In the genomic region with DNA sequence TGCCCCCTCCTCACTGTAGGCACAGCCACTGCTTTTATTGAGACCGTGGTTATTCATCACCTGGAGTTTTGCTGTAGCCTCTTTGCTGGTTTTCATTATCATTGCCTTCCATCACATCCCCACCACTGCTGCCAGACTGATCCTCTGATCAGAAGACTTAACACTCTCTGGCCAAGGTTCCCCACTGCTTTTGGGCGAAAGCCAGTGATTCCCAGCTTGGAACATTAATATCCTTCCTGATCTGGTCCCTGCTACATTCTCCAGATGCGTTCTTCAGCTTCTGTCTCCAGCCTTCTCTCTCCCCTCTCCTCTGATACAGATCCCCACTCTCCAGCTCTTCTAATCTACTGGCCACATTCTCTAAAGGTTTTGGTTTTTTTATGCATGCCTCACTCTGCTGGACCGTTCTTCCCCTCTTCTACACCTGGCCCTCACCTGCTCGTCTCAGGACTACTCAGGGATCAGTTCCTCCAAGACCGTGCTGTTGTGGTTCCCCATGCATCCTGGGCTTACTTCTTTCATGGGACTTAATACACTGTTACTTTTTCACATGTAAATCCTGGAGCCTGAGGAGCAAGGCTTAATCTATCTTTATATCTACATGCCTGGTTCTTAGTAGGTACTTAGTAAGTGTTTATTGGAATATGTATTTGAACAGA, we compare ENCODE assay signal across 26 cellular contexts.
DNase-seq lines count a peak whose midpoint lies in the region; ATAC-seq and TF ChIP-seq lines count a peak whose summit lies in the region.
"Had no signal": no experiment of that assay in that cellular context is flagged by ENCODE, and none has a peak within 500 bp of the region (broad histone marks: within the 10 kb centered on the region; RNA-seq: fewer than 3 reads in every experiment).

No MANE protein-coding gene starts in this region.

- no peak overlapping the region for H3K4me3 ChIP-seq in Loucy (ENCODE audit: low read length, poor library complexity, severe bottlenecking)
- H3K4me3 ChIP-seq: cardiac muscle cell, lower lobe of right lung, smooth muscle cell had no signal

- peaks cover 34% of the 10 kb centered on the region for H3K4me1 Mint-ChIP-seq in stimulated activated naive CD8-positive, alpha-beta T cell treated with anti-CD3 and anti-CD28 coated beads, Interleukin-15, Interleukin-2, amounts not matched to agents 100 ng/mL and 50 ng/mL, for 24 hours (ENCODE audit: low read depth)
- H3K4me1 Mint-ChIP-seq in endothelial cell (ENCODE audit: unreplicated experiment) (peaks cover 45% of the 10 kb centered on the region), mesothelial cell of epicardium (peaks cover 42% of the 10 kb centered on the region)
- peaks cover 35 to 51% of the 10 kb centered on the region in 2 donors for H3K4me1 Mint-ChIP-seq in stimulated activated naive B cell treated with anti-CD40 and anti-IgM and Interleukin-4, amounts not matched to agents 10 μg/mL and 1 μg/mL and 100 μg/mL, for 72 hours

- H4K20me1 ChIP-seq in Loucy (ENCODE audit: insufficient read depth, low read length, poor library complexity, severe bottlenecking): no peaks in the 10 kb centered on the region

- no peaks in the 10 kb centered on the region for H3K36me3 Mint-ChIP-seq in stimulated activated naive CD8-positive, alpha-beta T cell treated with anti-CD3 and anti-CD28 coated beads, Interleukin-15, Interleukin-2, amounts not matched to agents 100 ng/mL and 50 ng/mL, for 24 hours (ENCODE audit: low read depth)
- H3K36me3 Mint-ChIP-seq in endothelial cell (ENCODE audit: low read depth, unreplicated experiment) (no peaks in the 10 kb centered on the region), mesothelial cell of epicardium (no peaks in the 10 kb centered on the region)
- peaks cover 54 to 73% of the 10 kb centered on the region in 2 donors for H3K36me3 Mint-ChIP-seq in stimulated activated naive B cell treated with anti-CD40 and anti-IgM and Interleukin-4, amounts not matched to agents 10 μg/mL and 1 μg/mL and 100 μg/mL, for 72 hours
- H3K36me3 Mint-ChIP-seq: CD8-positive, alpha-beta T cell had no signal

- no peaks in the 10 kb centered on the region for H3K79me2 ChIP-seq in Loucy (ENCODE audit: insufficient read depth, low read length)

- no peaks in the 10 kb centered on the region for H3K9me3 Mint-ChIP-seq in stimulated activated naive CD8-positive, alpha-beta T cell treated with anti-CD3 and anti-CD28 coated beads, Interleukin-15, Interleukin-2, amounts not matched to agents 100 ng/mL and 50 ng/mL, for 24 hours
- H3K9me3 Mint-ChIP-seq in endothelial cell (ENCODE audit: unreplicated experiment) (no peaks in the 10 kb centered on the region), mesothelial cell of epicardium (no peaks in the 10 kb centered on the region)
- no peaks in the 10 kb centered on the region for H3K9me3 Mint-ChIP-seq in stimulated activated naive B cell treated with anti-CD40 and anti-IgM and Interleukin-4, amounts not matched to agents 10 μg/mL and 1 μg/mL and 100 μg/mL, for 72 hours
- H3K9me3 Mint-ChIP-seq: CD8-positive, alpha-beta T cell; HFFc6 had no signal

- no peak overlapping the region for H3K9ac ChIP-seq in Loucy (ENCODE audit: low read depth, low read length, poor library complexity, severe bottlenecking)

- no peak for DNase-seq in stimulated activated naive CD8-positive, alpha-beta T cell treated with anti-CD3 and anti-CD28 coated beads, Interleukin-15, Interleukin-2, amounts not matched to agents 100 U/mL and 50 U/mL, for 24 hours
- DNase-seq in endothelial cell (ENCODE audit: low spot score) (no peak), AG20443 (ENCODE audit: low spot score) (no peak), NCI-H1417 treated with DMSO at 0.1 percent for 48 hours (lab: John Stamatoyannopoulos, UW) (no peak), mesothelial cell of epicardium (ENCODE audit: low spot score in 2 of 2, unreplicated experiment in 2 of 2) (no peak)
- no peak for DNase-seq in stimulated activated naive B cell treated with anti-CD40 and anti-IgM and Interleukin-4, amounts not matched to agents 10 μg/mL and 1 μg/mL and 100 μg/mL, for 72 hours
- DNase-seq: activated CD4-positive, alpha-beta T cell treated with anti-CD3 and anti-CD28 coated beads for 48 hours; activated CD8-positive, alpha-beta memory T cell treated with anti-CD3 and anti-CD28 coated beads, Interleukin-2, amount 10 ng/mL, durations not matched to agents 7 days and 5 days; activated naive CD4-positive, alpha-beta T cell treated with anti-CD3 and anti-CD28 coated beads, Interleukin-2, amount 50 U/mL, for 16 hours; aorta; CD8-positive, alpha-beta T cell; dermis blood vessel endothelial cell; DMS 273 treated with DMSO at 0.1 percent for 48 hours; HFFc6; islet precursor cell; lower lobe of right lung; NCI-H1105; NCI-H345; occipital lobe; stimulated activated CD4-positive, alpha-beta T cell treated with anti-CD3 and anti-CD28 coated beads, Interleukin-2, amount 100 ng/mL, for 24 hours; T-helper 17 cell had no signal

- H3K4me1 ChIP-seq in Loucy (ENCODE audit: insufficient read depth, low read length, poor library complexity, severe bottlenecking): peaks cover 45% of the 10 kb centered on the region

- no peaks in the 10 kb centered on the region for H3K9me3 ChIP-seq in Loucy (ENCODE audit: insufficient read depth, low read depth, low read length)
- H3K9me3 ChIP-seq: lower lobe of right lung had no signal

- no peak overlapping the region for H3K4me3 Mint-ChIP-seq in stimulated activated naive CD8-positive, alpha-beta T cell treated with anti-CD3 and anti-CD28 coated beads, Interleukin-15, Interleukin-2, amounts not matched to agents 100 ng/mL and 50 ng/mL, for 24 hours
- H3K4me3 Mint-ChIP-seq in endothelial cell (ENCODE audit: unreplicated experiment) (no peak overlapping the region), mesothelial cell of epicardium (no peak overlapping the region)
- peak overlapping the region; percentile 1 to 7 for H3K4me3 Mint-ChIP-seq in stimulated activated naive B cell treated with anti-CD40 and anti-IgM and Interleukin-4, amounts not matched to agents 10 μg/mL and 1 μg/mL and 100 μg/mL, for 72 hours
- H3K4me3 Mint-ChIP-seq: activated CD8-positive, alpha-beta memory T cell treated with anti-CD3 and anti-CD28 coated beads, Interleukin-2, amount 10 ng/mL, durations not matched to agents 7 days and 5 days; CD8-positive, alpha-beta T cell; HFFc6; T-helper 17 cell had no signal

- no peak for ATAC-seq in stimulated activated naive CD8-positive, alpha-beta T cell treated with anti-CD3 and anti-CD28 coated beads, Interleukin-15, Interleukin-2, amounts not matched to agents 100 U/mL and 50 U/mL, for 24 hours
- ATAC-seq in stimulated activated naive B cell treated with anti-CD40 and anti-IgM and Interleukin-4, amounts not matched to agents 10 μg/mL and 1 μg/mL and 100 μg/mL, for 72 hours (replicated peaks): peak in 1 of 2 donors; percentile 35
- ATAC-seq: activated CD8-positive, alpha-beta memory T cell treated with anti-CD3 and anti-CD28 coated beads, Interleukin-2, amount 10 ng/mL, durations not matched to agents 7 days and 5 days; CD8-positive, alpha-beta T cell; lower lobe of right lung; Panc1; T-helper 17 cell had no signal

- no peaks in the 10 kb centered on the region for H3K9me2 ChIP-seq in Loucy (replicated peaks; ENCODE audit: low read depth, low read length)

- H3K27me3 Mint-ChIP-seq in stimulated activated naive CD8-positive, alpha-beta T cell treated with anti-CD3 and anti-CD28 coated beads, Interleukin-15, Interleukin-2, amounts not matched to agents 100 ng/mL and 50 ng/mL, for 24 hours: no peaks in the 10 kb centered on the region
- H3K27me3 Mint-ChIP-seq in endothelial cell (ENCODE audit: unreplicated experiment) (peaks cover 2% of the 10 kb centered on the region), mesothelial cell of epicardium (ENCODE audit: low read depth) (no peaks in the 10 kb centered on the region)
- no peaks in the 10 kb centered on the region for H3K27me3 Mint-ChIP-seq in stimulated activated naive B cell treated with anti-CD40 and anti-IgM and Interleukin-4, amounts not matched to agents 10 μg/mL and 1 μg/mL and 100 μg/mL, for 72 hours

- H3F3A ChIP-seq in Loucy (ENCODE audit: low read depth): 0 out of 2 replicates have a peak, but pooled peaks cover 6% of the 10 kb centered on the region

- peak overlapping the region; percentile 6 for H3K4me2 ChIP-seq in Loucy (ENCODE audit: low read depth, low read length, poor library complexity, severe bottlenecking)
- H3K4me2 ChIP-seq: smooth muscle cell had no signal

- peak overlapping the region; percentile 7 for H3K27ac Mint-ChIP-seq in stimulated activated naive CD8-positive, alpha-beta T cell treated with anti-CD3 and anti-CD28 coated beads, Interleukin-15, Interleukin-2, amounts not matched to agents 100 ng/mL and 50 ng/mL, for 24 hours
- H3K27ac Mint-ChIP-seq in endothelial cell (ENCODE audit: unreplicated experiment): peak overlapping the region; percentile 19
- H3K27ac Mint-ChIP-seq in stimulated activated naive B cell treated with anti-CD40 and anti-IgM and Interleukin-4, amounts not matched to agents 10 μg/mL and 1 μg/mL and 100 μg/mL, for 72 hours: peak overlapping the region; percentile 80
- no peak overlapping the region for H3K27ac Mint-ChIP-seq in mesothelial cell of epicardium
- H3K27ac Mint-ChIP-seq: activated CD8-positive, alpha-beta memory T cell treated with anti-CD3 and anti-CD28 coated beads, Interleukin-2, amount 10 ng/mL, durations not matched to agents 7 days and 5 days; CD8-positive, alpha-beta T cell; HFFc6; T-helper 17 cell had no signal

- H2AFZ ChIP-seq in Loucy (ENCODE audit: low read length): no peak overlapping the region

- no peaks in the 10 kb centered on the region for H3K27me3 ChIP-seq in Loucy (ENCODE audit: insufficient read depth, low read length, poor library complexity, severe bottlenecking)
- H3K27me3 ChIP-seq: cardiac muscle cell had no signal

- TF ChIP-seq CTCF in Loucy (conservative IDR thresholded peaks at IDR 0.05; ENCODE audit: low read length) (no peak), endothelial cell (IDR thresholded peaks at IDR 0.05; ENCODE audit: unreplicated experiment) (no peak), mesothelial cell of epicardium (IDR thresholded peaks at IDR 0.05; ENCODE audit: unreplicated experiment) (no peak)

- H3K36me3 ChIP-seq in Loucy (ENCODE audit: insufficient read depth, low read length): no peaks in the 10 kb centered on the region
- H3K36me3 ChIP-seq: cardiac muscle cell, lower lobe of right lung had no signal

Comparison
In these comparisons a context has a peak if more than half of its experiments do, and no peak if none do; other contexts are left out.
1. H3K4me3 Mint-ChIP-seq: peak in stimulated activated naive B cell treated with anti-CD40 and anti-IgM and Interleukin-4, amounts not matched to agents 10 μg/mL and 1 μg/mL and 100 μg/mL, for 72 hours (2 of 2); none in stimulated activated naive CD8-positive, alpha-beta T cell treated with anti-CD3 and anti-CD28 coated beads, Interleukin-15, Interleukin-2, amounts not matched to agents 100 ng/mL and 50 ng/mL, for 24 hours (single experiment), endothelial cell (single experiment) and mesothelial cell of epicardium (single experiment).